ENCODE assay signal across 18 cellular contexts in the genomic region with DNA sequence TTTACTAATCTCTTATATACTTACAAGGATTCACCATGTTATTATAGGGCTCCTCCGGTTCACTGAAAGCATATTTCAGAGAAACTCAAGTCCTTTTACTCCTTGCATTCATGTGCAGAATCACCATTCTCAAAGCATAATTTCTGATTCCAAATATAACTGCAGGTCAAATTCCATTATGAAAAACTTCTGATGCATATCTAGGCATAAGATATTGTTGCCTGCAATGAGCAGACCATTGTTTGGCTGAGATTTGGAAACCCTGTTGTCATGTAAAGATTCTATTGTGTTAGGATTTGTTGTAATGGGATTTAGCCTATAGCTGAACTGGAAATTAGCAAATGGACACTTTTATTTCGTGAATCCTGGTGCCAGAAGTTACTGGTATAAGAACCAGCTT.
DNase-seq lines count a peak whose midpoint lies in the region; ATAC-seq, FAIRE-seq and TF ChIP-seq lines count a peak whose summit lies in the region.
"Had no signal": no experiment of that assay in that cellular context is flagged by ENCODE, and none has a peak within 500 bp of the region (broad histone marks: within the 10 kb centered on the region; RNA-seq: fewer than 3 reads in every experiment).

No MANE protein-coding gene starts in this region.

- TF ChIP-seq CTCF in GM12878 (IDR thresholded peaks at IDR 0.05 in 2 of 3, conservative IDR thresholded peaks at IDR 0.05 in 1 of 3; ENCODE audit: control insufficient read depth in 2 of 3, extremely low read depth in 1 of 3, insufficient read depth in 1 of 3, low read depth in 3 of 3, low read length in 3 of 3) (no peak), keratinocyte (optimal IDR thresholded peaks at IDR 0.05 in 1 of 3, IDR thresholded peaks at IDR 0.05 in 1 of 3, conservative IDR thresholded peaks at IDR 0.05 in 1 of 3; ENCODE audit: extremely low read depth in 1 of 3, insufficient read depth in 2 of 3, low read length in 3 of 3) (no peak), vagina (IDR thresholded peaks at IDR 0.05) (no peak)

- BruUV-seq in GM12878 (replicated peaks; lab: Mats Ljungman, UMichigan): no TSS peak

- TF ChIP-seq POLR2A in GM12878 (IDR thresholded peaks at IDR 0.05; ENCODE audit: low read depth, low read length): no peak
- no peak for TF ChIP-seq POLR2A in vagina (IDR thresholded peaks at IDR 0.05)

- H2AFZ ChIP-seq in GM12878 (ENCODE audit: control insufficient read depth, low read depth, low read length) (no peak overlapping the region), keratinocyte (ENCODE audit: control insufficient read depth, low read length) (no peak overlapping the region)

- H3K27me3 ChIP-seq in GM12878 (replicated peaks in 1 of 2; ENCODE audit: control insufficient read depth in 2 of 2, insufficient read depth in 2 of 2, low read length in 1 of 2): no peaks in the 10 kb centered on the region
- no peaks in the 10 kb centered on the region for H3K27me3 ChIP-seq in keratinocyte (ENCODE audit: control insufficient read depth, extremely low read depth, insufficient read depth, low read length)
- no peaks in the 10 kb centered on the region for H3K27me3 ChIP-seq in vagina
- H3K27me3 ChIP-seq: BLaER1 treated with 17β-estradiol and CSF1 and Interleukin-3, amounts not matched to agents 10 nM and 100 nM had no signal

- intact Hi-C loops in GM12878 (cut with micrococcal nuclease; ENCODE audit: unreplicated experiment) (no loop called here), vagina (cut with DNase I) (loop anchor here (5.0 kb wide), 1 partner anchor 1898 kb away; no protein-coding TSS in a partner anchor)

- TF ChIP-seq EP300 in GM12878 (IDR thresholded peaks at IDR 0.05; ENCODE audit: borderline replicate concordance in 1 of 2, control insufficient read depth in 1 of 2, low read depth in 2 of 2, low read length in 2 of 2): no peak

- H3K4me2 ChIP-seq in GM12878 (ENCODE audit: control insufficient read depth, insufficient read depth): no peak overlapping the region
- H3K4me2 ChIP-seq in keratinocyte (ENCODE audit: control insufficient read depth, extremely low read depth, insufficient read depth, low read depth, low read length): no peak overlapping the region
- H3K4me2 ChIP-seq: BLaER1 treated with 17β-estradiol and CSF1 and Interleukin-3, amounts not matched to agents 10 nM and 100 nM had no signal

- CTCF ChIA-PET in GM12878 (lab: Yijun Ruan, JAX): interaction anchor here (1.4 to 2.0 kb wide), 2 partner anchors 10 to 15 kb away, joined by 3 to 8 read pairs; no protein-coding TSS in a partner anchor

- in situ Hi-C loops in GM12878 (cut with MboI): no loop called here

- RAD21 ChIA-PET in GM12878 (lab: Charles Lee; ENCODE audit: unreplicated experiment): no interaction called here

- WGBS in GM12878 (ENCODE audit: insufficient coverage, insufficient replicate concordance, low lambda C conversion rate, missing lambda C conversion rate): 0% methylated on average over 2 of the region's 2 CpGs

- H3K36me3 ChIP-seq in GM12878 (ENCODE audit: control insufficient read depth in 2 of 2, insufficient read depth in 2 of 2, low read length in 1 of 2): no peaks in the 10 kb centered on the region
- no peaks in the 10 kb centered on the region for H3K36me3 ChIP-seq in keratinocyte (ENCODE audit: control insufficient read depth in 2 of 2, extremely low read depth in 1 of 2, insufficient read depth in 2 of 2, low read length in 2 of 2)
- H3K36me3 ChIP-seq in vagina: no peaks in the 10 kb centered on the region
- H3K36me3 ChIP-seq: BLaER1 treated with 17β-estradiol and CSF1 and Interleukin-3, amounts not matched to agents 10 nM and 100 nM had no signal

- no peak overlapping the region for H3K4me3 ChIP-seq in GM12878
- H3K4me3 ChIP-seq in keratinocyte (ENCODE audit: control insufficient read depth in 2 of 3, extremely low read depth in 1 of 3, insufficient read depth in 2 of 3, low read depth in 1 of 3, low read length in 3 of 3): no peak overlapping the region
- no peak overlapping the region for H3K4me3 ChIP-seq in vagina
- H3K4me3 ChIP-seq: BLaER1 treated with 17β-estradiol and CSF1 and Interleukin-3, amounts not matched to agents 10 nM and 100 nM had no signal

- no peaks in the 10 kb centered on the region for H3K4me1 ChIP-seq in GM12878 (ENCODE audit: control insufficient read depth, insufficient read depth, low read length)
- peaks cover 18% of the 10 kb centered on the region for H3K4me1 ChIP-seq in keratinocyte (ENCODE audit: control insufficient read depth, extremely low read depth, insufficient read depth, low read length)
- peaks cover 33% of the 10 kb centered on the region for H3K4me1 ChIP-seq in vagina

- no peaks in the 10 kb centered on the region for H3K9me3 ChIP-seq in GM12878 (replicated peaks; ENCODE audit: control insufficient read depth, insufficient read depth, low read length)
- no peaks in the 10 kb centered on the region for H3K9me3 ChIP-seq in keratinocyte (ENCODE audit: control insufficient read depth, low read depth, low read length)
- H3K9me3 ChIP-seq in vagina: no peaks in the 10 kb centered on the region

- no peak for DNase-seq in HTR-8/SVneo (ENCODE audit: insufficient read length, low spot score)
- DNase-seq in GM12878 (ENCODE audit: low read depth, low spot score): no peak
- DNase-seq in keratinocyte (ENCODE audit: low read depth, low spot score): no peak
- no peak for DNase-seq in vagina (ENCODE audit: extremely low spot score in 2 of 2)
- DNase-seq in COLO829 (ENCODE audit: low spot score): no peak
- DNase-seq in iPS-NIHi7 (ENCODE audit: extremely low spot score): no peak
- no peak for DNase-seq in NCI-H2029 treated with DMSO at 0.1 percent for 48 hours (lab: John Stamatoyannopoulos, UW)
- DNase-seq: ACHN; CD4-positive, CD25-positive, alpha-beta regulatory T cell; DMS153; DMS79 treated with DMSO at 0.1 percent for 48 hours; EL had no signal

- H4K20me1 ChIP-seq in GM12878 (ENCODE audit: control insufficient read depth, insufficient read depth) (no peaks in the 10 kb centered on the region), keratinocyte (ENCODE audit: control insufficient read depth, extremely low read depth, insufficient read depth, low read length) (no peaks in the 10 kb centered on the region)
- H4K20me1 ChIP-seq: BLaER1 treated with 17β-estradiol and CSF1 and Interleukin-3, amounts not matched to agents 10 nM and 100 nM had no signal

- SMC1A ChIA-PET in GM12878 (lab: Charles Lee; ENCODE audit: uncharacterized antibody, unreplicated experiment): interaction anchor here (0.6 to 1.3 kb wide), 2 partner anchors 11 to 169 kb away, joined by 3 read pairs; no protein-coding TSS in a partner anchor

- ATAC-seq in GM12878: no peak
- ATAC-seq: HCT116 had no signal

- H3K9ac ChIP-seq in GM12878 (ENCODE audit: control insufficient read depth, insufficient read depth, low read length) (no peak overlapping the region), keratinocyte (ENCODE audit: control insufficient read depth, extremely low read depth, insufficient read depth, low read length) (no peak overlapping the region)
- H3K9ac ChIP-seq: BLaER1 treated with 17β-estradiol and CSF1 and Interleukin-3, amounts not matched to agents 10 nM and 100 nM had no signal

- TF ChIP-seq RAD21 in GM12878 (IDR thresholded peaks at IDR 0.05; ENCODE audit: insufficient read depth, low read depth, low read length): no peak

- POLR2A ChIA-PET in GM12878 (lab: Charles Lee): no interaction called here

- no peak overlapping the region for H3K27ac ChIP-seq in GM12878 (ENCODE audit: control insufficient read depth, insufficient read depth)
- no peak overlapping the region for H3K27ac ChIP-seq in keratinocyte (ENCODE audit: control insufficient read depth, insufficient read depth, low read length)
- peak overlapping the region; percentile 45 for H3K27ac ChIP-seq in vagina
- H3K27ac ChIP-seq: BLaER1 treated with 17β-estradiol and CSF1 and Interleukin-3, amounts not matched to agents 10 nM and 100 nM; HL-60 had no signal

- FAIRE-seq in HTR-8/SVneo (lab: Jason Lieb, UNC) (peak; percentile 28), GM12878 (lab: Jason Lieb, UNC) (no peak), keratinocyte (lab: Jason Lieb, UNC) (peak; percentile 20)
- FAIRE-seq: D721Med, G401.6, GM12892 had no signal

- H3K9me1 ChIP-seq in keratinocyte (ENCODE audit: control insufficient read depth, extremely low read depth, insufficient read depth, low read length): no peaks in the 10 kb centered on the region

- dilution Hi-C loops in keratinocyte (cut with MboI; ENCODE audit: extremely low pct_ligation_motif_present, low sequenced_read_pairs): no loop called here

- H3K79me2 ChIP-seq in GM12878 (ENCODE audit: control insufficient read depth, insufficient read depth, low read length) (no peaks in the 10 kb centered on the region), keratinocyte (ENCODE audit: control insufficient read depth, insufficient read depth, low read length) (no peaks in the 10 kb centered on the region)

TF ChIP-seq in GM12878, 131 proteins besides CTCF, POLR2A, EP300 and RAD21:
- TF ChIP-seq CHD4 (IDR thresholded peaks at IDR 0.05) (no peak), NFXL1 (IDR thresholded peaks at IDR 0.05; ENCODE audit: borderline replicate concordance) (0 out of 2 replicates have a peak, but pooled peaks have one; percentile 37)
